In genomic region chr19:4456843-4457653, GRCh38 we compare ENCODE assay signal across 8 cellular contexts. TPM values are rescaled to one million over a fixed set of nuclear protein-coding genes. Genes with fewer than 3 reads are reported as not detected.
DNase-seq lines count a peak whose midpoint lies in the region; ATAC-seq, FAIRE-seq and TF ChIP-seq lines count a peak whose summit lies in the region.

No MANE protein-coding gene starts in this region.

- peak overlapping the region; percentile 83 to 85 for H3K4me3 Mint-ChIP-seq in H9
- H3K4me3 Mint-ChIP-seq in activated T-helper 17 cell treated with anti-CD3 and anti-CD28 coated beads, Interleukin-2, amount 50 U/mL, for 72 hours, result peak overlapping the region; percentile 96
- peak overlapping the region; percentile 93 for H3K4me3 Mint-ChIP-seq in neural progenitor cell

- H3K4me1 ChIP-seq in H9 (ENCODE audit: insufficient read depth, low read length) (no peaks in the 10 kb centered on the region), neural progenitor cell (peaks cover 16% of the 10 kb centered on the region)

- no peak overlapping the region for H4K8ac ChIP-seq in H9 (replicated peaks; ENCODE audit: insufficient read length, low read depth, low read length)

- H3K9me3 Mint-ChIP-seq in H9 (peaks cover 0 to 3% of the 10 kb centered on the region in 2 experiments; a peak in 1 of 5 replicates), neural progenitor cell (no peaks in the 10 kb centered on the region)
- H3K9me3 Mint-ChIP-seq in activated T-helper 17 cell treated with anti-CD3 and anti-CD28 coated beads, Interleukin-2, amount 50 U/mL, for 72 hours, result no peaks in the 10 kb centered on the region

- no peaks in the 10 kb centered on the region for H3K27me3 ChIP-seq in H9 (ENCODE audit: insufficient read depth, low read length)
- H3K27me3 ChIP-seq in neural progenitor cell, result no peaks in the 10 kb centered on the region

- no peak overlapping the region for H2BK20ac ChIP-seq in H9 (ENCODE audit: low read depth, low read length, poor library complexity, severe bottlenecking)

- no peak overlapping the region for H2BK12ac ChIP-seq in H9 (ENCODE audit: insufficient read length, low read depth, low read length)

- H4K20me1 ChIP-seq in H9 (ENCODE audit: control insufficient read depth, insufficient read depth, insufficient read length) (peaks cover 4% of the 10 kb centered on the region), neural progenitor cell (ENCODE audit: low read depth) (peaks cover 10% of the 10 kb centered on the region)

- H3K56ac ChIP-seq in H9 (ENCODE audit: insufficient read length, low read depth, low read length), result no peak overlapping the region

- H3K27me3 Mint-ChIP-seq in H9 (ENCODE audit: low read depth) (peaks cover 9% of the 10 kb centered on the region), neural progenitor cell (ENCODE audit: insufficient read depth, low read depth) (peaks cover 8% of the 10 kb centered on the region)
- no peaks in the 10 kb centered on the region for H3K27me3 Mint-ChIP-seq in activated T-helper 17 cell treated with anti-CD3 and anti-CD28 coated beads, Interleukin-2, amount 50 U/mL, for 72 hours

- H3K36me3 Mint-ChIP-seq in H9 (ENCODE audit: insufficient read depth in 1 of 3, low read depth in 3 of 3), result peaks cover 0 to 11% (median 5%) of the 10 kb centered on the region in 3 experiments; a peak in 3 of 7 replicates
- no peaks in the 10 kb centered on the region for H3K36me3 Mint-ChIP-seq in activated T-helper 17 cell treated with anti-CD3 and anti-CD28 coated beads, Interleukin-2, amount 50 U/mL, for 72 hours (ENCODE audit: low read depth)
- no peaks in the 10 kb centered on the region for H3K36me3 Mint-ChIP-seq in neural progenitor cell

- H3K4me1 Mint-ChIP-seq in H9 (peaks cover 10 to 14% of the 10 kb centered on the region in 2 experiments), neural progenitor cell (peaks cover 24% of the 10 kb centered on the region)
- H3K4me1 Mint-ChIP-seq in activated T-helper 17 cell treated with anti-CD3 and anti-CD28 coated beads, Interleukin-2, amount 50 U/mL, for 72 hours, result peaks cover 15% of the 10 kb centered on the region

- H3K27ac ChIP-seq in H9 (ENCODE audit: insufficient read length, low read depth, low read length) (no peak overlapping the region), neural progenitor cell (peak overlapping the region; percentile 97)

- FAIRE-seq in RCC 7860 (lab: Jason Lieb, UNC), result no peak

- H3T11ph ChIP-seq in H9 (ENCODE audit: low read length), result no peak overlapping the region

- H2BK15ac ChIP-seq in H9 (ENCODE audit: low read depth, low read length), result no peak overlapping the region

- peak; percentile 31 for ATAC-seq in activated T-helper 17 cell treated with anti-CD3 and anti-CD28 coated beads, Interleukin-2, amount 50 U/mL, for 72 hours (replicated peaks)

- H3K36me3 ChIP-seq in neural progenitor cell, result no peaks in the 10 kb centered on the region

- no peak overlapping the region for H2AK5ac ChIP-seq in H9 (ENCODE audit: insufficient read length, low read length)

- no peak for TF ChIP-seq CTCF in H9 (conservative IDR thresholded peaks at IDR 0.05)
- no peak for TF ChIP-seq CTCF in neural progenitor cell (IDR thresholded peaks at IDR 0.05)

- no peak overlapping the region for H2BK120ac ChIP-seq in H9 (ENCODE audit: low read depth, low read length, poor library complexity, severe bottlenecking)

- peak overlapping the region; percentile 89 for H3K18ac ChIP-seq in H9 (ENCODE audit: insufficient read length, low read depth, low read length)

- H3K14ac ChIP-seq in H9 (ENCODE audit: insufficient read depth, low read length), result peak overlapping the region; percentile 63

- no peaks in the 10 kb centered on the region for H3K79me1 ChIP-seq in H9 (ENCODE audit: insufficient read depth, low read depth, low read length, poor library complexity, severe bottlenecking)

- no peaks in the 10 kb centered on the region for H3K9me3 ChIP-seq in H9 (ENCODE audit: control insufficient read depth, low read depth, low read length)
- H3K9me3 ChIP-seq in neural progenitor cell (ENCODE audit: low read depth), result no peaks in the 10 kb centered on the region

- DNase-seq in DMS79 (lab: John Stamatoyannopoulos, UW), result peak; percentile 37
- DNase-seq in H9, result peak; percentile 71
- DNase-seq in NCI-H345 (lab: John Stamatoyannopoulos, UW), result peak; percentile 60
- peak; percentile 46 for DNase-seq in fibroblast of the conjunctiva (ENCODE audit: low read depth)
- peak; percentile 93 for DNase-seq in neural progenitor cell (ENCODE audit: low spot score)
- DNase-seq in RCC 7860 (ENCODE audit: low spot score), result no peak
- DNase-seq in DMS153 treated with DMSO at 0.1 percent for 48 hours (lab: John Stamatoyannopoulos, UW; ENCODE audit: unreplicated experiment), result no peak

- H2BK5ac ChIP-seq in H9 (ENCODE audit: insufficient read length, low read length), result no peak overlapping the region

- H3K9ac ChIP-seq in H9 (ENCODE audit: extremely low read depth, insufficient read length, low read length) (peak overlapping the region; percentile 80), neural progenitor cell (peak overlapping the region; percentile 69)

- H3K23ac ChIP-seq in H9 (ENCODE audit: insufficient read length, low read depth, low read length), result no peak overlapping the region

- H3K23me2 ChIP-seq in H9 (ENCODE audit: insufficient read length, low read depth, low read length, poor library complexity, severe bottlenecking), result peaks cover 9% of the 10 kb centered on the region

- H2AFZ ChIP-seq in H9 (ENCODE audit: low read length) (no peak overlapping the region), neural progenitor cell (replicated peaks) (peak overlapping the region; percentile 51)

- H4K5ac ChIP-seq in H9 (ENCODE audit: insufficient read length, low read depth, low read length), result no peak overlapping the region

- peak overlapping the region; percentile 87 for H3K4me2 ChIP-seq in H9 (ENCODE audit: insufficient read depth, insufficient read length, low read length)
- H3K4me2 ChIP-seq in neural progenitor cell, result peak overlapping the region; percentile 96

- H3K27ac Mint-ChIP-seq in H9 (peak overlapping the region; percentile 96 to 98 (median 96)), neural progenitor cell (peak overlapping the region; percentile 87)
- H3K27ac Mint-ChIP-seq in activated T-helper 17 cell treated with anti-CD3 and anti-CD28 coated beads, Interleukin-2, amount 50 U/mL, for 72 hours, result peak overlapping the region; percentile 96

- no peak overlapping the region for H4K91ac ChIP-seq in H9 (ENCODE audit: insufficient read length, low read depth, low read length)

- peaks cover 22% of the 10 kb centered on the region for H3F3A ChIP-seq in neural progenitor cell (ENCODE audit: low read depth)

- WGBS in H9 (ENCODE audit: extremely low coverage, insufficient read length, low lambda C conversion rate), result no CpG with 5 or more reads among the region's 53 CpGs

- H3K4ac ChIP-seq in H9 (ENCODE audit: low read depth, low read length), result no peak overlapping the region

- H3K79me2 ChIP-seq in H9 (ENCODE audit: insufficient read depth, low read length), result no peaks in the 10 kb centered on the region; the same call in 1 of the 2 replicates
- no peaks in the 10 kb centered on the region for H3K79me2 ChIP-seq in neural progenitor cell (ENCODE audit: low read depth)

- peak overlapping the region; percentile 69 for H3K4me3 ChIP-seq in neural progenitor cell

RNA-seq across cellular contexts. Expression of gene UBXN6, which starts 0.5 kb away (rescaled TPM):
- 34.1 and 39.0 TPM in 2 replicates for total RNA-seq in H9 (2021)
- 10 to 100 TPM; 37.4 to 40.1 TPM for total RNA-seq in activated T-helper 17 cell treated with anti-CD3 and anti-CD28 coated beads, Interleukin-2, amount 50 U/mL, for 72 hours
- 24.9 and 42.7 TPM in 2 replicates for total RNA-seq in neural progenitor cell (ENCODE audit: low replicate concordance)

RNA-seq across cellular contexts. Expression of gene HDGFL2, which starts 15.0 kb away (rescaled TPM):
- total RNA-seq in H9 (2021) (108 and 117 TPM in 2 replicates), neural progenitor cell (ENCODE audit: low replicate concordance) (36.0 and 166 TPM in 2 replicates)
- total RNA-seq in activated T-helper 17 cell treated with anti-CD3 and anti-CD28 coated beads, Interleukin-2, amount 50 U/mL, for 72 hours, result 10 to 100 TPM; 30.7 to 39.3 TPM

RNA-seq across cellular contexts. Expression of gene CHAF1A, which starts 54.6 kb away (rescaled TPM):
- total RNA-seq in H9 (2021) (143 and 148 TPM in 2 replicates), neural progenitor cell (ENCODE audit: low replicate concordance) (37.5 and 82.1 TPM in 2 replicates)
- 10 to 100 TPM; 67.9 to 96.7 TPM for total RNA-seq in activated T-helper 17 cell treated with anti-CD3 and anti-CD28 coated beads, Interleukin-2, amount 50 U/mL, for 72 hours

RNA-seq across cellular contexts. Expression of gene SH3GL1, which starts 56.7 kb away (rescaled TPM):
- total RNA-seq in H9 (2021) (85.5 TPM in 2 replicates), neural progenitor cell (ENCODE audit: low replicate concordance) (25.3 and 87.0 TPM in 2 replicates)
- total RNA-seq in activated T-helper 17 cell treated with anti-CD3 and anti-CD28 coated beads, Interleukin-2, amount 50 U/mL, for 72 hours, result 10 to 100 TPM; 49.1 to 67.1 TPM

Comparison
In these comparisons a context has a peak if more than half of its experiments do, and no peak if none do; other contexts are left out.
1. DNase-seq: peak in DMS79 (single experiment), H9 (single experiment), NCI-H345 (single experiment), fibroblast of the conjunctiva (single experiment) and neural progenitor cell (single experiment); none in RCC 7860 (single experiment) and DMS153 treated with DMSO at 0.1 percent for 48 hours (single experiment).
2. Peak in every context shown above with its lines, with median percentiles within 50 percentile points of each other: H3K27ac Mint-ChIP-seq and H3K4me3 Mint-ChIP-seq.